13 cellular contexts compared by ENCODE assay signal in genomic region chr10:131929122-131929845, GRCh38. TPM values are rescaled to one million over a fixed set of nuclear protein-coding genes. Genes with fewer than 3 reads are reported as not detected.
DNase-seq lines count a peak whose midpoint lies in the region; ATAC-seq and TF ChIP-seq lines count a peak whose summit lies in the region.
"Had no signal": no experiment of that assay in that cellular context is flagged by ENCODE, and none has a peak within 500 bp of the region (broad histone marks: within the 10 kb centered on the region; RNA-seq: fewer than 3 reads in every experiment).

No MANE protein-coding gene starts in this region.

- no peak overlapping the region for H3K27ac Mint-ChIP-seq in T-helper 1 cell treated with Interleukin-12 subunit alpha and Interleukin-12 subunit beta and Interleukin-4 antibody, amounts not matched to agents 30 μg/mL and 1 μg/mL, for 36 hours
- H3K27ac Mint-ChIP-seq in WTC11: peak overlapping the region; percentile 79; the same call in 1 of the 2 replicates

- peaks cover 82% of the 10 kb centered on the region for H3K4me1 ChIP-seq in left ventricle myocardium inferior
- no peaks in the 10 kb centered on the region for H3K4me1 ChIP-seq in PC-9 (replicated peaks; ENCODE audit: insufficient read depth)

- H3K27ac ChIP-seq in left ventricle myocardium inferior (replicated peaks): peak overlapping the region; percentile 61
- no peak overlapping the region for H3K27ac ChIP-seq in PC-9

- peaks cover 61% of the 10 kb centered on the region for H3K4me1 Mint-ChIP-seq in T-helper 1 cell treated with Interleukin-12 subunit alpha and Interleukin-12 subunit beta and Interleukin-4 antibody, amounts not matched to agents 30 μg/mL and 1 μg/mL, for 36 hours (ENCODE audit: low read depth)
- H3K4me1 Mint-ChIP-seq in WTC11: peaks cover 70% of the 10 kb centered on the region

- H3K27me3 Mint-ChIP-seq in T-helper 1 cell treated with Interleukin-12 subunit alpha and Interleukin-12 subunit beta and Interleukin-4 antibody, amounts not matched to agents 30 μg/mL and 1 μg/mL, for 36 hours (ENCODE audit: low read depth): no peaks in the 10 kb centered on the region
- no peaks in the 10 kb centered on the region for H3K27me3 Mint-ChIP-seq in WTC11 (ENCODE audit: low read depth)

- DNase-seq in T-helper 1 cell (no peak), WTC11 (ENCODE audit: low spot score) (peak; percentile 31), left ventricle myocardium inferior (no peak), sciatic nerve (ENCODE audit: low spot score) (peak; percentile 35), PC-9 (no peak), retina (no peak)
- DNase-seq: 8988T, cortex of kidney, EL, OCI-M1, small intestine had no signal

- no TSS peak for BruUV-seq in PC-9 (replicated peaks; lab: Mats Ljungman, UMichigan)

- peaks cover 11% of the 10 kb centered on the region for H4K20me1 ChIP-seq in PC-9 (ENCODE audit: insufficient read depth)

- ATAC-seq in WTC11 (peak; percentile 60), sciatic nerve (no peak), HG02678 (IDR thresholded peaks at IDR 0.05; ENCODE audit: unreplicated experiment) (no peak)

- peaks cover 14% of the 10 kb centered on the region for H3K9me3 ChIP-seq in left ventricle myocardium inferior (replicated peaks)
- no peaks in the 10 kb centered on the region for H3K9me3 ChIP-seq in PC-9 (ENCODE audit: insufficient read depth, low read depth)

- TF ChIP-seq CTCF in WTC11 (IDR thresholded peaks at IDR 0.05): no peak
- no peak for TF ChIP-seq CTCF in left ventricle myocardium inferior (IDR thresholded peaks at IDR 0.05; ENCODE audit: borderline replicate concordance)
- no peak for TF ChIP-seq CTCF in PC-9 (conservative IDR thresholded peaks at IDR 0.05)

- no peaks in the 10 kb centered on the region for H3K9me2 ChIP-seq in PC-9 (ENCODE audit: insufficient read depth)

- H3K36me3 ChIP-seq in left ventricle myocardium inferior: peaks cover 4% of the 10 kb centered on the region
- H3K36me3 ChIP-seq in PC-9 (ENCODE audit: low read depth): no peaks in the 10 kb centered on the region

- CTCF ChIA-PET in WTC11 (lab: Charles Lee): interaction anchor here (0.7 to 1.0 kb wide), 2 partner anchors 37 to 44 kb away, joined by 3 read pairs; no protein-coding TSS in a partner anchor
- CTCF ChIA-PET in PC-9 (lab: Charles Lee): no interaction called here

- no peak overlapping the region for H3K4me2 ChIP-seq in PC-9

- peaks cover 21% of the 10 kb centered on the region for H3K36me3 Mint-ChIP-seq in T-helper 1 cell treated with Interleukin-12 subunit alpha and Interleukin-12 subunit beta and Interleukin-4 antibody, amounts not matched to agents 30 μg/mL and 1 μg/mL, for 36 hours (ENCODE audit: low read depth)
- peaks cover 23% of the 10 kb centered on the region for H3K36me3 Mint-ChIP-seq in WTC11

- H3F3A ChIP-seq in PC-9 (ENCODE audit: insufficient read depth, low read depth): peaks cover 8% of the 10 kb centered on the region; the same call in 1 of the 2 replicates

- H3K9me3 Mint-ChIP-seq in T-helper 1 cell treated with Interleukin-12 subunit alpha and Interleukin-12 subunit beta and Interleukin-4 antibody, amounts not matched to agents 30 μg/mL and 1 μg/mL, for 36 hours: peaks cover 9% of the 10 kb centered on the region
- peaks cover 9% of the 10 kb centered on the region for H3K9me3 Mint-ChIP-seq in WTC11

- H3K4me3 Mint-ChIP-seq in T-helper 1 cell treated with Interleukin-12 subunit alpha and Interleukin-12 subunit beta and Interleukin-4 antibody, amounts not matched to agents 30 μg/mL and 1 μg/mL, for 36 hours: peak overlapping the region; percentile 21
- no peak overlapping the region; the same call in 1 of the 2 replicates for H3K4me3 Mint-ChIP-seq in WTC11

- H3K4me3 ChIP-seq in left ventricle myocardium inferior: no peak overlapping the region
- H3K4me3 ChIP-seq in PC-9: no peak overlapping the region

- H2AFZ ChIP-seq in PC-9: no peak overlapping the region

- intact Hi-C loops in left ventricle myocardium inferior (cut with micrococcal nuclease): no loop called here
- intact Hi-C loops in sciatic nerve (cut with DNase I): no loop called here
- intact Hi-C loops in PC-9 (cut with micrococcal nuclease; ENCODE audit: unreplicated experiment): no loop called here

- POLR2A ChIA-PET in WTC11 (lab: Charles Lee): no interaction called here
- POLR2A ChIA-PET in PC-9 (lab: Charles Lee; ENCODE audit: unreplicated experiment): no interaction called here

- H3K79me2 ChIP-seq in PC-9 (ENCODE audit: low read depth): peaks cover 78% of the 10 kb centered on the region

- H3K27me3 ChIP-seq in left ventricle myocardium inferior (ENCODE audit: low read depth) (no peaks in the 10 kb centered on the region), PC-9 (ENCODE audit: insufficient read depth, low read depth) (no peaks in the 10 kb centered on the region)

TF ChIP-seq in WTC11, 78 proteins besides CTCF, POLR2A, EP300 and RAD21:
- TF ChIP-seq NFE2L1 (CRISPR knock-in tag; IDR thresholded peaks at IDR 0.05) (0 out of 2 replicates have a peak, but pooled peaks have one; percentile 12), ZNF512 (CRISPR knock-in tag; IDR thresholded peaks at IDR 0.05; ENCODE audit: borderline replicate concordance) (no peak), FOXP1 (CRISPR knock-in tag; IDR thresholded peaks at IDR 0.05; ENCODE audit: borderline replicate concordance) (0 out of 2 replicates have a peak, but pooled peaks have one; percentile 27), MYBL2 (CRISPR knock-in tag; IDR thresholded peaks at IDR 0.05) (no peak), ELF4 (CRISPR knock-in tag; IDR thresholded peaks at IDR 0.05; ENCODE audit: low read depth) (no peak)

RNA-seq across cellular contexts. Expression of gene PPP2R2D, which starts 28.5 kb away (rescaled TPM):
- total RNA-seq in WTC11 (2021) (28.7 to 33.2 TPM (median 30.0 TPM) in 3 replicates), left ventricle myocardium inferior (38.2 TPM), sciatic nerve (30.1 TPM), PC-9 (2021) (23.5 TPM in 2 replicates)

RNA-seq across cellular contexts. Expression of gene BNIP3, which starts 52.4 kb away (rescaled TPM):
- total RNA-seq in WTC11 (2021) (113 to 203 TPM (median 189 TPM) in 3 replicates), left ventricle myocardium inferior (161 TPM), sciatic nerve (37.9 TPM), PC-9 (2021) (21.0 and 21.9 TPM in 2 replicates)

Comparison
In these comparisons a context has a peak if more than half of its experiments do, and no peak if none do; other contexts are left out.
1. DNase-seq: peak in WTC11 (single experiment) and sciatic nerve (single experiment); none in T-helper 1 cell (0 of 5), left ventricle myocardium inferior (single experiment), PC-9 (0 of 2) and retina (single experiment).